Comparison of ENCODE assay signal across 8 cellular contexts in the genomic region with DNA sequence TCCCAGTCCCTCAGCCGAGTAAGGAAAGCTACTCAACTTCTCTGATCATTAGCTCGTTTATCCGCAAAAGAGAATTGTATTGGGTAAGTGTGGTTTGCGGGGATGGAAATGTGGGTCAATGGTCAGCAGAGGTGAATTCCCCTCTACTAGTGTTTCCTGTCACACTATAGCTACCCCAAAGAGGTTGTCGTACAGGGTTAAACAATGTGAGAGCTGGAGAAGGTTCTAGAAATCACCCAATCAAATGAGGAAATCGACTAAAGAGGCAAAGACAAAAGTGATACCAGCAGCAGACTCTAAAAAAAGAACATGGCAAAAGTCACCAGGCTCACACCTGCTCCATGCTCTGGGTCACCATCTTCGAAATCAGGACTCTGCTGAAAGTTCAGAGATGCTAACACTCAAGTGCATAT.
DNase-seq lines count a peak whose midpoint lies in the region; ATAC-seq and TF ChIP-seq lines count a peak whose summit lies in the region.

No MANE protein-coding gene starts in this region.

- no peak for TF ChIP-seq CTCF in GM12864 (IDR thresholded peaks at IDR 0.05; ENCODE audit: low read depth, low read length, missing control alignments)

- no peak overlapping the region; the same call in 1 of the 2 replicates for H3K4me3 ChIP-seq in GM12864 (ENCODE audit: low read depth, low read length)

- DNase-seq in GM12864 (ENCODE audit: low read depth) (peak; percentile 96), dedifferentiated amniotic fluid mesenchymal stem cell (ENCODE audit: extremely low spot score) (no peak), SKM-1 treated with dmso at 0.1 percent for 144 hours (lab: John Stamatoyannopoulos, UW; ENCODE audit: unreplicated experiment) (no peak), NCI-H526 (lab: John Stamatoyannopoulos, UW) (no peak)
- peak; percentile 36 for DNase-seq in central memory CD4-positive, alpha-beta T cell
- no peak for DNase-seq in effector CD8-positive, alpha-beta T cell (lab: John Stamatoyannopoulos, UW)

- ATAC-seq in GM19463 (IDR thresholded peaks at IDR 0.05; ENCODE audit: unreplicated experiment) = peak; percentile 87
- peak; percentile 85 for ATAC-seq in HG03378 (IDR thresholded peaks at IDR 0.05; ENCODE audit: unreplicated experiment)

Comparison
In these comparisons a context has a peak if more than half of its experiments do, and no peak if none do; other contexts are left out.
1. DNase-seq: peak in GM12864 (single experiment) and central memory CD4-positive, alpha-beta T cell (single experiment); none in effector CD8-positive, alpha-beta T cell (single experiment), dedifferentiated amniotic fluid mesenchymal stem cell (single experiment), SKM-1 treated with dmso at 0.1 percent for 144 hours (single experiment) and NCI-H526 (0 of 2).